In genomic region chr10:7045891-7046599, GRCh38 we compare ENCODE assay signal across 12 cellular contexts.
DNase-seq lines count a peak whose midpoint lies in the region; ATAC-seq, FAIRE-seq and TF ChIP-seq lines count a peak whose summit lies in the region.
"Had no signal": no experiment of that assay in that cellular context is flagged by ENCODE, and none has a peak within 500 bp of the region (broad histone marks: within the 10 kb centered on the region; RNA-seq: fewer than 3 reads in every experiment).

No MANE protein-coding gene starts in this region.

- no peak overlapping the region for H3K9ac ChIP-seq in mesenchymal stem cell (ENCODE audit: low read length)

- H3K18ac ChIP-seq in mesenchymal stem cell (ENCODE audit: low read depth in 1 of 2, low read length in 2 of 2), result no peak overlapping the region

- H3K23ac ChIP-seq in mesenchymal stem cell (ENCODE audit: low read length in 2 of 2), result no peak overlapping the region

- peaks cover 36% of the 10 kb centered on the region for H3K4me1 Mint-ChIP-seq in activated CD4-positive, alpha-beta memory T cell treated with anti-CD3 and anti-CD28 coated beads, Interleukin-2, amount 10 ng/mL, durations not matched to agents 7 days and 5 days
- H3K4me1 Mint-ChIP-seq in activated CD4-positive, alpha-beta memory T cell treated with anti-CD3 and anti-CD28 coated beads for 36 hours (ENCODE audit: low read depth), result peaks cover 19% of the 10 kb centered on the region

- H3K27ac ChIP-seq in suprapubic skin (no peak overlapping the region), mesenchymal stem cell (ENCODE audit: low read length, poor library complexity, severe bottlenecking) (no peak overlapping the region)
- H3K27ac ChIP-seq: uterus had no signal

- POLR2A ChIA-PET in activated CD4-positive, alpha-beta memory T cell treated with anti-CD3 and anti-CD28 coated beads, Interleukin-2, amount 10 ng/mL, durations not matched to agents 7 days and 5 days (lab: Charles Lee), result interaction anchor here (0.9 to 1.1 kb wide), 3 partner anchors 14 to 365 kb away, joined by 3 to 4 read pairs (median 3); partner anchors contain the start of gene SFMBT2
- POLR2A ChIA-PET in activated CD4-positive, alpha-beta memory T cell treated with anti-CD3 and anti-CD28 coated beads for 36 hours (lab: Charles Lee), result no interaction called here

- H3K4me3 ChIP-seq in suprapubic skin (no peak overlapping the region), mesenchymal stem cell (ENCODE audit: insufficient read depth in 1 of 2, low read depth in 1 of 2, low read length in 2 of 2) (no peak overlapping the region)
- H3K4me3 ChIP-seq: uterus had no signal

- no peak overlapping the region for H2BK12ac ChIP-seq in mesenchymal stem cell (ENCODE audit: low read length in 2 of 2)

- WGBS in suprapubic skin, result 78% methylated on average over 4 of the region's 4 CpGs
- WGBS in mesenchymal stem cell, result 71% methylated on average over 4 of the region's 4 CpGs

- TF ChIP-seq POLR2A in suprapubic skin (IDR thresholded peaks at IDR 0.05), result no peak

- H3K27ac Mint-ChIP-seq in activated CD4-positive, alpha-beta memory T cell treated with anti-CD3 and anti-CD28 coated beads, Interleukin-2, amount 10 ng/mL, durations not matched to agents 7 days and 5 days, result peak overlapping the region; percentile 83
- H3K27ac Mint-ChIP-seq in activated CD4-positive, alpha-beta memory T cell treated with anti-CD3 and anti-CD28 coated beads for 36 hours, result no peak overlapping the region

- H2BK120ac ChIP-seq in mesenchymal stem cell (ENCODE audit: low read depth, low read length), result no peak overlapping the region

- peaks cover 5% of the 10 kb centered on the region for H3K27me3 Mint-ChIP-seq in activated CD4-positive, alpha-beta memory T cell treated with anti-CD3 and anti-CD28 coated beads, Interleukin-2, amount 10 ng/mL, durations not matched to agents 7 days and 5 days
- no peaks in the 10 kb centered on the region for H3K27me3 Mint-ChIP-seq in activated CD4-positive, alpha-beta memory T cell treated with anti-CD3 and anti-CD28 coated beads for 36 hours

- CTCF ChIA-PET in activated CD4-positive, alpha-beta memory T cell treated with anti-CD3 and anti-CD28 coated beads, Interleukin-2, amount 10 ng/mL, durations not matched to agents 7 days and 5 days (lab: Charles Lee), result interaction anchor here (0.6 to 1.5 kb wide), 3 partner anchors 64 to 127 kb away, joined by 3 to 5 read pairs (median 4); no protein-coding TSS in a partner anchor
- CTCF ChIA-PET in activated CD4-positive, alpha-beta memory T cell treated with anti-CD3 and anti-CD28 coated beads for 36 hours (lab: Charles Lee), result no interaction called here

- peaks cover 11% of the 10 kb centered on the region for H3K36me3 Mint-ChIP-seq in activated CD4-positive, alpha-beta memory T cell treated with anti-CD3 and anti-CD28 coated beads, Interleukin-2, amount 10 ng/mL, durations not matched to agents 7 days and 5 days (ENCODE audit: low read depth)
- H3K36me3 Mint-ChIP-seq in activated CD4-positive, alpha-beta memory T cell treated with anti-CD3 and anti-CD28 coated beads for 36 hours, result no peaks in the 10 kb centered on the region

- DNase-seq in activated CD4-positive, alpha-beta memory T cell treated with anti-CD3 and anti-CD28 coated beads, Interleukin-2, amount 10 ng/mL, durations not matched to agents 7 days and 5 days, result peak; percentile 53
- DNase-seq in activated CD4-positive, alpha-beta memory T cell treated with anti-CD3 and anti-CD28 coated beads for 36 hours, result no peak
- DNase-seq in OCI-M1 (lab: John Stamatoyannopoulos, UW), result peak; percentile 61
- no peak for DNase-seq in stimulated activated naive CD8-positive, alpha-beta T cell treated with anti-CD3 and anti-CD28 coated beads, Interleukin-15, Interleukin-2, amounts not matched to agents 100 U/mL and 50 U/mL, for 24 hours
- DNase-seq in D721Med (ENCODE audit: insufficient read length, low spot score), result no peak
- DNase-seq in suprapubic skin (ENCODE audit: low spot score in 2 of 2), result no peak
- no peak for DNase-seq in mesenchymal stem cell
- DNase-seq: head of caudate nucleus, SHP77, uterus had no signal

- ATAC-seq in HG02973 (IDR thresholded peaks at IDR 0.05; ENCODE audit: unreplicated experiment), result peak; percentile 85
- peak; percentile 64 for ATAC-seq in stimulated activated naive CD8-positive, alpha-beta T cell treated with anti-CD3 and anti-CD28 coated beads, Interleukin-15, Interleukin-2, amounts not matched to agents 100 U/mL and 50 U/mL, for 24 hours
- ATAC-seq: HCT116 had no signal

- no peaks in the 10 kb centered on the region for H3K9me3 ChIP-seq in suprapubic skin
- H3K9me3 ChIP-seq in mesenchymal stem cell (ENCODE audit: control insufficient read depth, low read length), result no peaks in the 10 kb centered on the region
- H3K9me3 ChIP-seq: uterus had no signal

- no peak for TF ChIP-seq EP300 in suprapubic skin (IDR thresholded peaks at IDR 0.05)

- no peak overlapping the region for H4K8ac ChIP-seq in mesenchymal stem cell (ENCODE audit: low read length)

- H3K79me1 ChIP-seq in mesenchymal stem cell (replicated peaks; ENCODE audit: low read length, poor library complexity, severe bottlenecking), result no peaks in the 10 kb centered on the region

- no peak overlapping the region for H3K14ac ChIP-seq in mesenchymal stem cell (ENCODE audit: low read length in 2 of 2)

- no peak overlapping the region for H4K91ac ChIP-seq in mesenchymal stem cell (ENCODE audit: low read length)

- no peak for FAIRE-seq in D721Med (lab: Jason Lieb, UNC)

- H3K36me3 ChIP-seq in suprapubic skin (no peaks in the 10 kb centered on the region), mesenchymal stem cell (ENCODE audit: control insufficient read depth in 1 of 2, insufficient read depth in 2 of 2, low read depth in 1 of 2, low read length in 2 of 2) (no peaks in the 10 kb centered on the region)
- H3K36me3 ChIP-seq: uterus had no signal

- H3K4me3 Mint-ChIP-seq in activated CD4-positive, alpha-beta memory T cell treated with anti-CD3 and anti-CD28 coated beads, Interleukin-2, amount 10 ng/mL, durations not matched to agents 7 days and 5 days, result no peak overlapping the region
- H3K4me3 Mint-ChIP-seq in activated CD4-positive, alpha-beta memory T cell treated with anti-CD3 and anti-CD28 coated beads for 36 hours, result no peak overlapping the region

- no peaks in the 10 kb centered on the region for H3K27me3 ChIP-seq in suprapubic skin
- no peaks in the 10 kb centered on the region for H3K27me3 ChIP-seq in mesenchymal stem cell (ENCODE audit: control insufficient read depth in 1 of 2, insufficient read depth in 1 of 2, low read length in 2 of 2)
- H3K27me3 ChIP-seq: uterus had no signal

- intact Hi-C loops in activated CD4-positive, alpha-beta memory T cell treated with anti-CD3 and anti-CD28 coated beads for 36 hours (cut with micrococcal nuclease), result no loop called here

- H3K4me1 ChIP-seq in suprapubic skin (no peaks in the 10 kb centered on the region), mesenchymal stem cell (ENCODE audit: control insufficient read depth, insufficient read depth, low read depth, low read length) (no peaks in the 10 kb centered on the region)
- H3K4me1 ChIP-seq: uterus had no signal

- no peak overlapping the region for H3K4ac ChIP-seq in mesenchymal stem cell (ENCODE audit: low read depth in 1 of 2, low read length in 2 of 2)

- peaks cover 8% of the 10 kb centered on the region for H3K9me3 Mint-ChIP-seq in activated CD4-positive, alpha-beta memory T cell treated with anti-CD3 and anti-CD28 coated beads, Interleukin-2, amount 10 ng/mL, durations not matched to agents 7 days and 5 days
- H3K9me3 Mint-ChIP-seq in activated CD4-positive, alpha-beta memory T cell treated with anti-CD3 and anti-CD28 coated beads for 36 hours, result peaks cover 11% of the 10 kb centered on the region

- no peak overlapping the region for H2AFZ ChIP-seq in mesenchymal stem cell (ENCODE audit: low read depth, low read length)

- H2BK15ac ChIP-seq in mesenchymal stem cell (ENCODE audit: low read depth, poor library complexity, severe bottlenecking), result no peak overlapping the region

- H2AK5ac ChIP-seq in mesenchymal stem cell (ENCODE audit: low read length, severe bottlenecking), result no peak overlapping the region

- TF ChIP-seq CTCF in D721Med (IDR thresholded peaks at IDR 0.05; ENCODE audit: insufficient read depth, missing control alignments) (no peak), suprapubic skin (IDR thresholded peaks at IDR 0.05) (no peak)

- H3K4me2 ChIP-seq in mesenchymal stem cell (ENCODE audit: low read length, poor library complexity, severe bottlenecking), result no peak overlapping the region

- H2BK5ac ChIP-seq in mesenchymal stem cell (ENCODE audit: low read depth, low read length, poor library complexity, severe bottlenecking), result no peak overlapping the region

Comparison
In these comparisons a context has a peak if more than half of its experiments do, and no peak if none do; other contexts are left out.
1. DNase-seq: peak in activated CD4-positive, alpha-beta memory T cell treated with anti-CD3 and anti-CD28 coated beads, Interleukin-2, amount 10 ng/mL, durations not matched to agents 7 days and 5 days (single experiment) and OCI-M1 (single experiment); none in activated CD4-positive, alpha-beta memory T cell treated with anti-CD3 and anti-CD28 coated beads for 36 hours (single experiment), stimulated activated naive CD8-positive, alpha-beta T cell treated with anti-CD3 and anti-CD28 coated beads, Interleukin-15, Interleukin-2, amounts not matched to agents 100 U/mL and 50 U/mL, for 24 hours (single experiment), D721Med (single experiment), suprapubic skin (0 of 2) and mesenchymal stem cell (single experiment).